ENCODE assay signal across 8 cellular contexts in the genomic region with DNA sequence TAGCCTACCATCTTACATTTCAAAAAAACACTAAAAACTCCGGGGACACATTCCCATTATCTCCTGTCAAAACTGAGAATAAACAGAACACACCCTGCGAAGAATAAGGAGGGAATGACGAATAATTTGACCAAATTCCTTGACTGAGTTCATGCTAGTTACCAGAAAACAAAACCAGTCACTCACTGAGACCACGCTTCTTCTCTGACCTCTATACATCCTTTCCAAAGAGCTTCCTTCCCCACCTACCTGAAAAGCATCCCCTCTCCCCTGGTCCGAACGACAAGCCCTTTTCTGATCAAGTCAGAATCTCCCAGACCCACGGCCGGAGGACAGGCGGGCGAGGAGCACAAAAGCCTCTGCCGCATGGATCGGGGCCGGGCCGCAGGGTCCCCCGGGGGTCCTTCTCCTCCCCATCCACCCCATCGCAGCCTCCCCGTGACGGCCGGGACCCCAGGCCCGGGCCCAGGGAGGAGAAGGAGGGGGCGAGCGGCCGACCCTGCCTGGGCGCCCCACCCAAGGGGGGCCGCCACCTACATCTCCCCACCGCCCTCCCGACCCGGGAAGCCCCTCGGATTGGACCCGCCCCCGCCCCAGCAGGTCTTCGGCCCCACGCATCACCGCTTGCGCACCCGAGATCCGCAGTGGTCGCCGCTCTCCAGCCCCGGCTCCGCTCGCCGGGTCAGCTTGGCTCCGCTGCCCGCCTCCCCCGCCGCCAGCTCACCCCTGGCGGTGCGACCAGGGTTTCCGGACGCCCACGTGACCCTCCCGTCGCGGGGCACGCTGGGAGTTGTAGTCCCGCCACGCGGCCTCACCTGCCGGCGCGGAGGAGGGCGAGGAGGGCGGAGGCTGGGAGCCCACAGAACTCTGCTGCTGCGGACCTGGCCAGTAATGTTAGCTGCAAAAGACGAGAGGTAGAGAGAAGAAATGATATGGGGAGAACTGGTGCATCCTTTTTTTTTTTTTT. TPM values are rescaled to one million over a fixed set of nuclear protein-coding genes. Genes with fewer than 3 reads are reported as not detected.
DNase-seq lines count a peak whose midpoint lies in the region; ATAC-seq, FAIRE-seq and TF ChIP-seq lines count a peak whose summit lies in the region.

A gene with protein sequence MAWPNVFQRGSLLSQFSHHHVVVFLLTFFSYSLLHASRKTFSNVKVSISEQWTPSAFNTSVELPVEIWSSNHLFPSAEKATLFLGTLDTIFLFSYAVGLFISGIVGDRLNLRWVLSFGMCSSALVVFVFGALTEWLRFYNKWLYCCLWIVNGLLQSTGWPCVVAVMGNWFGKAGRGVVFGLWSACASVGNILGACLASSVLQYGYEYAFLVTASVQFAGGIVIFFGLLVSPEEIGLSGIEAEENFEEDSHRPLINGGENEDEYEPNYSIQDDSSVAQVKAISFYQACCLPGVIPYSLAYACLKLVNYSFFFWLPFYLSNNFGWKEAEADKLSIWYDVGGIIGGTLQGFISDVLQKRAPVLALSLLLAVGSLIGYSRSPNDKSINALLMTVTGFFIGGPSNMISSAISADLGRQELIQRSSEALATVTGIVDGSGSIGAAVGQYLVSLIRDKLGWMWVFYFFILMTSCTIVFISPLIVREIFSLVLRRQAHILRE (minus strand): TSS at position 747 of the 967 bp plus-strand sequence. CDS start 16,004 bp downstream, outside the sequence.

- peak within 1 kb of the TSS; percentile 77 for H3K4me3 ChIP-seq in MG63
- H3K4me3 ChIP-seq in thoracic aorta, result peak within 1 kb of the TSS; percentile 99

- no peaks in the 10 kb centered on the region for H3K27me3 Mint-ChIP-seq in activated naive CD8-positive, alpha-beta T cell
- peaks cover 7% of the 10 kb centered on the region for H3K27me3 Mint-ChIP-seq in osteocyte (ENCODE audit: unreplicated experiment)

- H3K4me1 ChIP-seq in thoracic aorta (ENCODE audit: control insufficient read depth in 1 of 2, low read depth in 2 of 2), result peaks cover 15 to 19% of the 10 kb centered on the region in 2 donors

- peaks cover 33% of the 10 kb centered on the region for H3K4me1 Mint-ChIP-seq in activated naive CD8-positive, alpha-beta T cell (ENCODE audit: low read depth)
- H3K4me1 Mint-ChIP-seq in osteocyte (ENCODE audit: unreplicated experiment), result peaks cover 27% of the 10 kb centered on the region

- H3K4me3 Mint-ChIP-seq in activated naive CD8-positive, alpha-beta T cell, result peak within 1 kb of the TSS; percentile 94
- peak within 1 kb of the TSS; percentile 96 for H3K4me3 Mint-ChIP-seq in osteocyte (ENCODE audit: unreplicated experiment)

- DNase-seq in ELR (ENCODE audit: low read depth) (peak; percentile 84), H54 (ENCODE audit: insufficient read length, low spot score) (peak; percentile 87), MG63 (peak; percentile 83), glomerular visceral epithelial cell (ENCODE audit: extremely low spot score) (peak; percentile 73), osteocyte (ENCODE audit: extremely low spot score, unreplicated experiment) (peak; percentile 95), thoracic aorta (ENCODE audit: low spot score) (peak; percentile 43)

- TF ChIP-seq CTCF in osteocyte (IDR thresholded peaks at IDR 0.05) (no peak), thoracic aorta (IDR thresholded peaks at IDR 0.05) (peak; percentile 25)

- peaks cover 3% of the 10 kb centered on the region for H3K36me3 Mint-ChIP-seq in activated naive CD8-positive, alpha-beta T cell
- H3K36me3 Mint-ChIP-seq in osteocyte (ENCODE audit: unreplicated experiment), result no peaks in the 10 kb centered on the region

- H3K9me3 ChIP-seq in MG63 (no peaks in the 10 kb centered on the region), thoracic aorta (no peaks in the 10 kb centered on the region)

- no peak for FAIRE-seq in H54 (lab: Jason Lieb, UNC)

- TF ChIP-seq POLR2A in H54 (IDR thresholded peaks at IDR 0.05; ENCODE audit: low read depth, low read length), result peak; percentile 94

- ATAC-seq in SK-N-SH treated with all-trans-retinoic acid at 6 μM for 48 hours, result peak; percentile 93
- ATAC-seq in thoracic aorta (ENCODE audit: insufficient number of reproducible peaks, low FRiP score, low read depth), result peak; percentile 70

- peak within 1 kb of the TSS; percentile 75 for H3K27ac Mint-ChIP-seq in activated naive CD8-positive, alpha-beta T cell
- peak within 1 kb of the TSS; percentile 93 for H3K27ac Mint-ChIP-seq in osteocyte (ENCODE audit: unreplicated experiment)

- H3K27ac ChIP-seq in thoracic aorta, result peak within 1 kb of the TSS; percentile 83 to 90

- H3K36me3 ChIP-seq in MG63, result no peaks in the 10 kb centered on the region
- H3K36me3 ChIP-seq in thoracic aorta, result no peaks in the 10 kb centered on the region

- no peaks in the 10 kb centered on the region for H3K9me3 Mint-ChIP-seq in activated naive CD8-positive, alpha-beta T cell (ENCODE audit: low read depth)
- H3K9me3 Mint-ChIP-seq in osteocyte (ENCODE audit: unreplicated experiment), result no peaks in the 10 kb centered on the region

- H3K27me3 ChIP-seq in MG63, result no peaks in the 10 kb centered on the region
- no peaks in the 10 kb centered on the region for H3K27me3 ChIP-seq in thoracic aorta (replicated peaks; ENCODE audit: insufficient read depth)

TF ChIP-seq in SK-N-SH treated with all-trans-retinoic acid at 6 μM for 48 hours, 23 proteins besides CTCF, POLR2A, EP300 and RAD21 (continues in another document):
- TF ChIP-seq ZC3H10 (CRISPR knock-in tag; IDR thresholded peaks at IDR 0.05) (peak; percentile 57; the same call in 1 of the 2 replicates), PPARA (CRISPR knock-in tag; IDR thresholded peaks at IDR 0.05; ENCODE audit: borderline replicate concordance) (no peak), ZFP30 (CRISPR knock-in tag; IDR thresholded peaks at IDR 0.05) (no peak), CSDC2 (CRISPR knock-in tag; IDR thresholded peaks at IDR 0.05) (no peak), RARB (CRISPR knock-in tag; IDR thresholded peaks at IDR 0.05) (peak; percentile 29; the same call in 1 of the 2 replicates), PATZ1 (CRISPR knock-in tag; IDR thresholded peaks at IDR 0.05; ENCODE audit: borderline replicate concordance) (peak; percentile 61; the same call in 1 of the 2 replicates), ARNTL (CRISPR knock-in tag; IDR thresholded peaks at IDR 0.05; ENCODE audit: borderline replicate concordance, low read depth) (no peak), ZNF8 (CRISPR knock-in tag; IDR thresholded peaks at IDR 0.05) (no peak), TSHZ2 (CRISPR knock-in tag; IDR thresholded peaks at IDR 0.05) (no peak), ZNF70 (CRISPR knock-in tag; IDR thresholded peaks at IDR 0.05) (no peak), BACH2 (CRISPR knock-in tag; IDR thresholded peaks at IDR 0.05; ENCODE audit: borderline replicate concordance) (no peak), TCF4 (CRISPR knock-in tag; IDR thresholded peaks at IDR 0.05; ENCODE audit: borderline replicate concordance) (peak; percentile 80), SNAI2 (CRISPR knock-in tag; IDR thresholded peaks at IDR 0.05) (0 out of 2 replicates have a peak, but pooled peaks have one; percentile 43)

RNA-seq across cellular contexts. Expression of the gene that starts here (rescaled TPM):
- 14.7 and 32.2 TPM in 2 replicates for total RNA-seq in MG63 (2014; rRNA removed; shearing (Covaris generic); ENCODE audit: low replicate concordance)
- 63.8 and 72.7 TPM in 2 replicates for total RNA-seq in osteocyte
- 10 to 100 TPM; 66.5 to 83.2 TPM for total RNA-seq in thoracic aorta

Comparison
In these comparisons a context has a peak if more than half of its experiments do, and no peak if none do; other contexts are left out.
1. Peak in every context shown above with its lines: DNase-seq, ATAC-seq, H3K4me3 ChIP-seq and H3K27ac ChIP-seq.
2. DNase-seq: peak in every context shown above with its lines; median percentile 95 in osteocyte; 87 in H54; 84 in ELR; 83 in MG63; 73 in glomerular visceral epithelial cell; 43 in thoracic aorta.